ENCODE assay signal across 8 cellular contexts in the genomic region with DNA sequence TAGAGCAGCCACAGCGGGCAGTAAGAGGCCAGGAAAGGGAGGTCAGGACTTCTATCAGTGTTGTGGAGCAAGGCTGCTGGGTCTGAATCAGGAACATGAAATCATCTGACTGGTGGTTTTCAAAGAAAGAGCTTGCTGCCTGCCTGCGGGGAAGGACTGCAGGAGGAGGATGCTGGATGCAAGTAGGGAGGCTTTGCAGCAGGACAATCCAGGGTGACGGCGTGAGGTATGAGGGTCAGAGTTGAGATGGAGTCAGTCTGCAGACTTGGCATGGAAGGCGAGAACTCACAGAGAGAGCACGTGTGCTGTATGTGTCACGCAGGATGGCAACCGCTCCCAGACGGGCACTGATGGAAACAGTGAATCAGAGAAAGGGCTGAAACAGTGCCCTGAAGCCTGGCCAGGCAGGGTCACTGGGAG. TPM values are rescaled to one million over a fixed set of nuclear protein-coding genes. Genes with fewer than 3 reads are reported as not detected.
DNase-seq lines count a peak whose midpoint lies in the region; ATAC-seq and TF ChIP-seq lines count a peak whose summit lies in the region.

No MANE protein-coding gene starts in this region.

- POLR2A ChIA-PET in RWPE1 (lab: Yijun Ruan, JAX; ENCODE audit: low non-redundant PET): no interaction called here

- intact Hi-C loops in left cardiac atrium (cut with DNase I): no loop called here

- peaks cover 0 to 2% of the 10 kb centered on the region in 2 donors for H3K27me3 Mint-ChIP-seq in stimulated activated naive B cell treated with anti-CD40 and anti-IgM and Interleukin-4, amounts not matched to agents 10 μg/mL and 1 μg/mL and 100 μg/mL, for 72 hours

- CTCF ChIA-PET in RWPE1 (lab: Yijun Ruan, JAX): no interaction called here

- peaks cover 8 to 13% of the 10 kb centered on the region in 2 donors for H3K4me1 Mint-ChIP-seq in stimulated activated naive B cell treated with anti-CD40 and anti-IgM and Interleukin-4, amounts not matched to agents 10 μg/mL and 1 μg/mL and 100 μg/mL, for 72 hours

- peak; percentile 80 for DNase-seq in EL
- DNase-seq in RWPE1 (ENCODE audit: low spot score): no peak
- DNase-seq in fibroblast of gingiva (ENCODE audit: low read depth): peak; percentile 100
- peak; percentile 57 for DNase-seq in retina
- DNase-seq in NCI-H1436 (lab: John Stamatoyannopoulos, UW): no peak
- no peak for DNase-seq in left cardiac atrium
- DNase-seq in caudate nucleus (lab: John Stamatoyannopoulos, UW): no peak
- DNase-seq in stimulated activated naive B cell treated with anti-CD40 and anti-IgM and Interleukin-4, amounts not matched to agents 10 μg/mL and 1 μg/mL and 100 μg/mL, for 72 hours: no peak

- no peaks in the 10 kb centered on the region for H3K9me3 Mint-ChIP-seq in stimulated activated naive B cell treated with anti-CD40 and anti-IgM and Interleukin-4, amounts not matched to agents 10 μg/mL and 1 μg/mL and 100 μg/mL, for 72 hours

- H3K27ac ChIP-seq in RWPE1 (peak overlapping the region; percentile 12), caudate nucleus (ENCODE audit: low read depth, low read length) (no peak overlapping the region)

- H3K36me3 Mint-ChIP-seq in stimulated activated naive B cell treated with anti-CD40 and anti-IgM and Interleukin-4, amounts not matched to agents 10 μg/mL and 1 μg/mL and 100 μg/mL, for 72 hours: no peaks in the 10 kb centered on the region

- no peak for ATAC-seq in left cardiac atrium
- no peak for ATAC-seq in stimulated activated naive B cell treated with anti-CD40 and anti-IgM and Interleukin-4, amounts not matched to agents 10 μg/mL and 1 μg/mL and 100 μg/mL, for 72 hours (replicated peaks)

- H3K4me3 Mint-ChIP-seq in stimulated activated naive B cell treated with anti-CD40 and anti-IgM and Interleukin-4, amounts not matched to agents 10 μg/mL and 1 μg/mL and 100 μg/mL, for 72 hours: no peak overlapping the region

- no peak for TF ChIP-seq CTCF in RWPE1 (conservative IDR thresholded peaks at IDR 0.05; ENCODE audit: low read depth)

- no peak overlapping the region for H3K27ac Mint-ChIP-seq in stimulated activated naive B cell treated with anti-CD40 and anti-IgM and Interleukin-4, amounts not matched to agents 10 μg/mL and 1 μg/mL and 100 μg/mL, for 72 hours

RNA-seq across cellular contexts. Expression of gene CD93, which starts 59.2 kb away (rescaled TPM):
- total RNA-seq in left cardiac atrium: 100 to 1,000 TPM in 1 of 2 donors, 10 to 100 TPM in 1; 46.3 to 102 TPM

Comparison
In these comparisons a context has a peak if more than half of its experiments do, and no peak if none do; other contexts are left out.
1. DNase-seq: peak in EL (single experiment), fibroblast of gingiva (single experiment) and retina (single experiment); none in RWPE1 (single experiment), NCI-H1436 (single experiment), left cardiac atrium (single experiment), caudate nucleus (0 of 61) and stimulated activated naive B cell treated with anti-CD40 and anti-IgM and Interleukin-4, amounts not matched to agents 10 μg/mL and 1 μg/mL and 100 μg/mL, for 72 hours (single experiment).